In the genomic region with DNA sequence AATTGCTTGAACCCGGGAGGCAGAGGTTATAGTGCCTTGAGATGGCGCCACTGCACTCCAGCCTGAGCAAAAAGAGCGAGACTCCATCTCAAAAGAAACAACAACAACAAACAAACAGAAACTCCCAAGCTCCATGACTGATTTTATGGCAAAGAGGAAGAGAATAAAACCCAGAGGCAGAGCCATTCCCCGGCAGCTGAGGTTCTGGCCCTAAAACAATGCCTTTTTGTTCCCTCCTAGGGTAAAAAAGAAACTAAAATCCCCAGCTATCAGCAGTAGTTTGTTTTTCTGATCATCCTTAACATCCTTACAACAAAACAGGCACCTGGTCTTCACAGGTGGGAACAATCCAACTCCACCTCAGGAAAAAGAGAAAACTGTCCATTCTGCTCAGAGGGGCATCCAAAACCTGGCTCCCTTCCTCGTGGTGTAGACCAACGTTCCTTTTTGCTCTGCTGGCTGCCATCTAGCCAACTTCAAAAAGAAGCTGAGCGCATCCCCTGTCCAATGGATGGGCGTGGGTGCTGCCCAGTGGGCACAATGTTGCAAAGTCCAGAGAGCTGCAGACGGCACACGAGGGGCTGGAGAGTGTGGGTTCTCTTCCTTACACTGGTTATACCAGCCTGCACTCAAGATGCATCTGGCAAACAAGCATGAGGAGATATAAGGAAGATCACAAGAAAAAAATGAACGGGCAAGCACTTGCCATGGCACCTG, we compare ENCODE assay signal across 12 cellular contexts. TPM values are rescaled to one million over a fixed set of nuclear protein-coding genes. Genes with fewer than 3 reads are reported as not detected.
DNase-seq lines count a peak whose midpoint lies in the region; ATAC-seq and TF ChIP-seq lines count a peak whose summit lies in the region.
"Had no signal": no experiment of that assay in that cellular context is flagged by ENCODE, and none has a peak within 500 bp of the region (broad histone marks: within the 10 kb centered on the region; RNA-seq: fewer than 3 reads in every experiment).

No MANE protein-coding gene starts in this region.

- peaks cover 6% of the 10 kb centered on the region for H3K36me3 Mint-ChIP-seq in activated CD4-positive, alpha-beta T cell treated with anti-CD3 and anti-CD28 coated beads for 36 hours (ENCODE audit: low read depth)
- H3K36me3 Mint-ChIP-seq in activated CD8-positive, alpha-beta T cell treated with anti-CD3 and anti-CD28 coated beads for 36 hours (ENCODE audit: low read depth), result peaks cover 3% of the 10 kb centered on the region

- POLR2A ChIA-PET in activated CD4-positive, alpha-beta T cell treated with anti-CD3 and anti-CD28 coated beads for 36 hours (lab: Charles Lee), result no interaction called here
- POLR2A ChIA-PET in activated CD8-positive, alpha-beta T cell treated with anti-CD3 and anti-CD28 coated beads for 36 hours (lab: Charles Lee), result interaction anchor here (0.9 kb wide), 1 partner anchor 10 kb away, joined by 3 read pairs; no protein-coding TSS in a partner anchor

- intact Hi-C loops in activated CD4-positive, alpha-beta T cell treated with anti-CD3 and anti-CD28 coated beads for 36 hours (cut with DNase I, micrococcal nuclease), result no loop called here
- intact Hi-C loops in activated CD8-positive, alpha-beta T cell treated with anti-CD3 and anti-CD28 coated beads for 36 hours (cut with micrococcal nuclease), result no loop called here
- intact Hi-C loops in sciatic nerve (cut with DNase I), result no loop called here

- DNase-seq in activated CD4-positive, alpha-beta T cell treated with anti-CD3 and anti-CD28 coated beads for 36 hours, result no peak
- no peak for DNase-seq in activated CD4-positive, alpha-beta T cell treated with anti-CD3 and anti-CD28 coated beads for 4 hours
- DNase-seq in activated CD8-positive, alpha-beta T cell treated with anti-CD3 and anti-CD28 coated beads for 36 hours, result no peak
- DNase-seq in foreskin melanocyte (peak; percentile 43), substantia nigra (lab: John Stamatoyannopoulos, UW) (peak in 8 of 49 donors; percentile 6 to 43 (median 29)), sciatic nerve (ENCODE audit: low spot score) (no peak), NCI-H748 treated with DMSO at 0.1 percent for 48 hours (lab: John Stamatoyannopoulos, UW) (no peak)
- DNase-seq: effector CD8-positive, alpha-beta T cell; NCI-H2081 treated with DMSO at 0.1 percent for 48 hours; SJCRH30 had no signal

- H3K9me3 Mint-ChIP-seq in activated CD4-positive, alpha-beta T cell treated with anti-CD3 and anti-CD28 coated beads for 36 hours (ENCODE audit: low read depth), result no peaks in the 10 kb centered on the region
- no peaks in the 10 kb centered on the region for H3K9me3 Mint-ChIP-seq in activated CD8-positive, alpha-beta T cell treated with anti-CD3 and anti-CD28 coated beads for 36 hours
- H3K9me3 Mint-ChIP-seq: nephron had no signal

- peak overlapping the region; percentile 63 for H3K27ac ChIP-seq in substantia nigra (ENCODE audit: low read depth, low read length, poor library complexity, severe bottlenecking)
- H3K27ac ChIP-seq: SJCRH30 had no signal

- no peak for TF ChIP-seq CTCF in activated CD8-positive, alpha-beta T cell treated with anti-CD3 and anti-CD28 coated beads for 36 hours (IDR thresholded peaks at IDR 0.05)

- H3K4me3 Mint-ChIP-seq in activated CD4-positive, alpha-beta T cell treated with anti-CD3 and anti-CD28 coated beads for 36 hours, result no peak overlapping the region
- H3K4me3 Mint-ChIP-seq in activated CD8-positive, alpha-beta T cell treated with anti-CD3 and anti-CD28 coated beads for 36 hours, result no peak overlapping the region
- H3K4me3 Mint-ChIP-seq: nephron had no signal

- peak overlapping the region; percentile 19 for H3K27ac Mint-ChIP-seq in activated CD4-positive, alpha-beta T cell treated with anti-CD3 and anti-CD28 coated beads for 36 hours
- H3K27ac Mint-ChIP-seq in activated CD8-positive, alpha-beta T cell treated with anti-CD3 and anti-CD28 coated beads for 36 hours, result peak overlapping the region; percentile 59

- H3K27me3 Mint-ChIP-seq in activated CD4-positive, alpha-beta T cell treated with anti-CD3 and anti-CD28 coated beads for 36 hours, result no peaks in the 10 kb centered on the region
- no peaks in the 10 kb centered on the region for H3K27me3 Mint-ChIP-seq in activated CD8-positive, alpha-beta T cell treated with anti-CD3 and anti-CD28 coated beads for 36 hours

- H3K4me1 Mint-ChIP-seq in activated CD4-positive, alpha-beta T cell treated with anti-CD3 and anti-CD28 coated beads for 36 hours, result peaks cover 17% of the 10 kb centered on the region
- H3K4me1 Mint-ChIP-seq in activated CD8-positive, alpha-beta T cell treated with anti-CD3 and anti-CD28 coated beads for 36 hours (ENCODE audit: low read depth), result peaks cover 40% of the 10 kb centered on the region

- TF ChIP-seq POLR2A in GM18505 (IDR thresholded peaks at IDR 0.05; ENCODE audit: borderline replicate concordance, extremely low read depth, insufficient read depth, insufficient read length), result no peak

- ATAC-seq in activated CD4-positive, alpha-beta T cell treated with anti-CD3 and anti-CD28 coated beads for 36 hours, result no peak
- no peak for ATAC-seq in activated CD8-positive, alpha-beta T cell treated with anti-CD3 and anti-CD28 coated beads for 36 hours
- ATAC-seq in GM18505 (IDR thresholded peaks at IDR 0.05; ENCODE audit: unreplicated experiment), result no peak
- ATAC-seq in sciatic nerve, result no peak

- CTCF ChIA-PET in activated CD4-positive, alpha-beta T cell treated with anti-CD3 and anti-CD28 coated beads for 36 hours (lab: Charles Lee), result interaction anchor here (0.6 to 1.3 kb wide), 5 partner anchors 13 to 1181 kb away, joined by 3 to 5 read pairs (median 3); no protein-coding TSS in a partner anchor
- CTCF ChIA-PET in activated CD8-positive, alpha-beta T cell treated with anti-CD3 and anti-CD28 coated beads for 36 hours (lab: Charles Lee), result interaction anchor here (0.9 to 2.0 kb wide), 3 partner anchors 14 to 215 kb away, joined by 3 to 5 read pairs (median 3); no protein-coding TSS in a partner anchor

RNA-seq across cellular contexts. Expression of gene SLC66A1, which starts 54.6 kb away (rescaled TPM):
- 1 to 10 TPM; 5.9 to 6.5 TPM for total RNA-seq in activated CD4-positive, alpha-beta T cell treated with anti-CD3 and anti-CD28 coated beads for 36 hours
- 1 to 10 TPM; 3.6 TPM for total RNA-seq in activated CD8-positive, alpha-beta T cell treated with anti-CD3 and anti-CD28 coated beads for 36 hours
- total RNA-seq in sciatic nerve, result 10.8 TPM

RNA-seq across cellular contexts. Expression of gene AKR7A2, which starts 54.8 kb away (rescaled TPM):
- 10 to 100 TPM; 41.3 to 43.0 TPM for total RNA-seq in activated CD4-positive, alpha-beta T cell treated with anti-CD3 and anti-CD28 coated beads for 36 hours
- 10 to 100 TPM; 42.9 to 43.4 TPM for total RNA-seq in activated CD8-positive, alpha-beta T cell treated with anti-CD3 and anti-CD28 coated beads for 36 hours
- 35.8 TPM for total RNA-seq in sciatic nerve
